Comparison of ENCODE assay signal across 13 cellular contexts in genomic region chrX:29662101-29662500, GRCh38.
A peak's percentile ranks its signal among the peaks of the same experiment; 100 is the strongest.
DNase-seq lines count a peak whose midpoint lies in the region; ATAC-seq and TF ChIP-seq lines count a peak whose summit lies in the region.
"Had no signal": no experiment of that assay in that cellular context is flagged by ENCODE, and none has a peak within 500 bp of the region (broad histone marks: within the 10 kb centered on the region; RNA-seq: fewer than 3 reads in every experiment).

No MANE protein-coding gene starts in this region.

- no peak for ATAC-seq in upper lobe of right lung
- ATAC-seq: activated naive CD4-positive, alpha-beta T cell treated with anti-CD3 and anti-CD28 coated beads, Interleukin-2, amount 50 U/mL, for 72 hours; natural killer cell treated with Interleukin-12 subunit alpha and Interleukin-12 subunit beta and Interleukin-15 and Interleukin-18, amount 100 ng/mL, for 72 hours had no signal

- no peaks in the 10 kb centered on the region for H3K27me3 ChIP-seq in upper lobe of right lung

- H3K4me3 ChIP-seq in AG10803 (ENCODE audit: low read length) (no peak overlapping the region), upper lobe of right lung (no peak overlapping the region)

- H3K4me1 ChIP-seq in upper lobe of right lung: no peaks in the 10 kb centered on the region

- H3K27ac ChIP-seq in upper lobe of right lung: no peak overlapping the region

- H3K36me3 ChIP-seq in upper lobe of right lung: no peaks in the 10 kb centered on the region

- H3K9me3 ChIP-seq in upper lobe of right lung: no peaks in the 10 kb centered on the region

- intact Hi-C loops in upper lobe of right lung (cut with DNase I): no loop called here

- DNase-seq in AG10803 (ENCODE audit: low read depth): peak; percentile 41
- peak; percentile 52 for DNase-seq in HS-5 (ENCODE audit: low read depth)
- peak; percentile 80 for DNase-seq in amniotic epithelial cell (ENCODE audit: low read depth)
- DNase-seq in iris pigment epithelial cell (ENCODE audit: low read depth): peak; percentile 80
- no peak for DNase-seq in cerebellar nuclear complex (lab: John Stamatoyannopoulos, UW)
- DNase-seq in upper lobe of right lung: no peak
- no peak for DNase-seq in germinal center (ENCODE audit: low spot score)
- no peak for DNase-seq in HuH-7 (ENCODE audit: low spot score)
- DNase-seq: activated B cell treated with CpG ODN at 0.5 μM for 24 hours, C1 segment of cervical spinal cord, KBM-7 had no signal

- no peak for TF ChIP-seq CTCF in AG10803 (conservative IDR thresholded peaks at IDR 0.05; ENCODE audit: low read length)
- TF ChIP-seq CTCF in upper lobe of right lung (IDR thresholded peaks at IDR 0.05): no peak

Comparison
In these comparisons a context has a peak if more than half of its experiments do, and no peak if none do; other contexts are left out.
1. DNase-seq: peak in AG10803 (single experiment), HS-5 (single experiment), amniotic epithelial cell (single experiment) and iris pigment epithelial cell (single experiment); none in cerebellar nuclear complex (0 of 2), upper lobe of right lung (single experiment), germinal center (single experiment) and HuH-7 (single experiment).